Comparison of ENCODE assay signal across 13 cellular contexts in genomic region chr13:103130681-103131210, GRCh38.
DNase-seq lines count a peak whose midpoint lies in the region; ATAC-seq, FAIRE-seq and TF ChIP-seq lines count a peak whose summit lies in the region.
"Had no signal": no experiment of that assay in that cellular context is flagged by ENCODE, and none has a peak within 500 bp of the region (broad histone marks: within the 10 kb centered on the region; RNA-seq: fewer than 3 reads in every experiment).

No MANE protein-coding gene starts in this region.

- peak; percentile 2 for DNase-seq in keratinocyte (ENCODE audit: low read depth, low spot score)
- DNase-seq in progenitor cell of endocrine pancreas (ENCODE audit: low spot score, unreplicated experiment) = no peak
- DNase-seq in testis = no peak
- DNase-seq in D721Med (ENCODE audit: insufficient read length, low spot score) = no peak
- no peak for DNase-seq in NCI-H1436 (lab: John Stamatoyannopoulos, UW)
- DNase-seq: activated CD4-positive, alpha-beta T cell treated with anti-CD3 and anti-CD28 coated beads for 48 hours; activated naive CD8-positive, alpha-beta T cell treated with anti-CD3 and anti-CD28 coated beads, Interleukin-2, amount 50 U/mL, for 24 hours; retina; RPMI8226 had no signal

- H3K27ac Mint-ChIP-seq in progenitor cell of endocrine pancreas = no peak overlapping the region
- H3K27ac Mint-ChIP-seq: activated naive CD8-positive, alpha-beta T cell treated with anti-CD3 and anti-CD28 coated beads, Interleukin-2, amount 50 U/mL, for 24 hours had no signal

- H3K27ac ChIP-seq in keratinocyte (ENCODE audit: control insufficient read depth, insufficient read depth, low read length) = no peak overlapping the region
- no peak overlapping the region for H3K27ac ChIP-seq in testis

- H3K79me2 ChIP-seq in keratinocyte (ENCODE audit: control insufficient read depth, insufficient read depth, low read length) = no peaks in the 10 kb centered on the region

- WGBS in testis, 2 donors = 91 to 92% methylated on average over 3 of the region's 3 CpGs

- no peaks in the 10 kb centered on the region for H3K9me3 Mint-ChIP-seq in progenitor cell of endocrine pancreas (ENCODE audit: low read depth)
- H3K9me3 Mint-ChIP-seq: activated naive CD8-positive, alpha-beta T cell treated with anti-CD3 and anti-CD28 coated beads, Interleukin-2, amount 50 U/mL, for 24 hours had no signal

- no peaks in the 10 kb centered on the region for H3K36me3 Mint-ChIP-seq in progenitor cell of endocrine pancreas (ENCODE audit: insufficient read depth)

- ATAC-seq in GM18861 (IDR thresholded peaks at IDR 0.05; ENCODE audit: unreplicated experiment) (peak; percentile 84), GM21786 (IDR thresholded peaks at IDR 0.05; ENCODE audit: unreplicated experiment) (peak; percentile 81), HG03432 (IDR thresholded peaks at IDR 0.05; ENCODE audit: unreplicated experiment) (peak; percentile 82)
- ATAC-seq: activated naive CD8-positive, alpha-beta T cell treated with anti-CD3 and anti-CD28 coated beads, Interleukin-2, amount 50 U/mL, for 24 hours had no signal

- intact Hi-C loops in testis (cut with DNase I; ENCODE audit: low total_unique reads) = no loop called here

- dilution Hi-C loops in keratinocyte (cut with MboI; ENCODE audit: extremely low pct_ligation_motif_present, low sequenced_read_pairs) = no loop called here

- peaks cover 8% of the 10 kb centered on the region for H3K27me3 Mint-ChIP-seq in progenitor cell of endocrine pancreas
- H3K27me3 Mint-ChIP-seq: activated naive CD8-positive, alpha-beta T cell treated with anti-CD3 and anti-CD28 coated beads, Interleukin-2, amount 50 U/mL, for 24 hours had no signal

- no peak overlapping the region for H3K4me3 Mint-ChIP-seq in progenitor cell of endocrine pancreas (ENCODE audit: low read depth)
- H3K4me3 Mint-ChIP-seq: activated naive CD8-positive, alpha-beta T cell treated with anti-CD3 and anti-CD28 coated beads, Interleukin-2, amount 50 U/mL, for 24 hours had no signal

- no peaks in the 10 kb centered on the region for H4K20me1 ChIP-seq in keratinocyte (ENCODE audit: control insufficient read depth, extremely low read depth, insufficient read depth, low read length)

- H3K9ac ChIP-seq in keratinocyte (ENCODE audit: control insufficient read depth, extremely low read depth, insufficient read depth, low read length) = no peak overlapping the region

- H3K36me3 ChIP-seq in keratinocyte (ENCODE audit: control insufficient read depth in 2 of 2, extremely low read depth in 1 of 2, insufficient read depth in 2 of 2, low read length in 2 of 2) = no peaks in the 10 kb centered on the region
- no peaks in the 10 kb centered on the region for H3K36me3 ChIP-seq in testis (ENCODE audit: low read depth, missing control alignments)

- H3K27me3 ChIP-seq in keratinocyte (ENCODE audit: control insufficient read depth, extremely low read depth, insufficient read depth, low read length) (no peaks in the 10 kb centered on the region), testis (no peaks in the 10 kb centered on the region)

- TF ChIP-seq CTCF in keratinocyte (optimal IDR thresholded peaks at IDR 0.05 in 1 of 3, IDR thresholded peaks at IDR 0.05 in 1 of 3, conservative IDR thresholded peaks at IDR 0.05 in 1 of 3; ENCODE audit: extremely low read depth in 1 of 3, insufficient read depth in 2 of 3, low read length in 3 of 3) (no peak), progenitor cell of endocrine pancreas (IDR thresholded peaks at IDR 0.05; ENCODE audit: unreplicated experiment) (no peak), testis (IDR thresholded peaks at IDR 0.05) (no peak), D721Med (IDR thresholded peaks at IDR 0.05; ENCODE audit: insufficient read depth, missing control alignments) (no peak)

- H3K9me1 ChIP-seq in keratinocyte (ENCODE audit: control insufficient read depth, extremely low read depth, insufficient read depth, low read length) = no peaks in the 10 kb centered on the region

- no peak for TF ChIP-seq POLR2A in testis (IDR thresholded peaks at IDR 0.05)

- no peaks in the 10 kb centered on the region for H3K9me3 ChIP-seq in keratinocyte (ENCODE audit: control insufficient read depth, low read depth, low read length)
- H3K9me3 ChIP-seq in testis = no peaks in the 10 kb centered on the region

- H3K4me1 ChIP-seq in keratinocyte (ENCODE audit: control insufficient read depth, extremely low read depth, insufficient read depth, low read length) (no peaks in the 10 kb centered on the region), testis (no peaks in the 10 kb centered on the region)

- FAIRE-seq in keratinocyte (lab: Jason Lieb, UNC) (no peak), D721Med (lab: Jason Lieb, UNC) (no peak)
- FAIRE-seq: islet of Langerhans had no signal

- H3K4me3 ChIP-seq in keratinocyte (ENCODE audit: control insufficient read depth in 2 of 3, extremely low read depth in 1 of 3, insufficient read depth in 2 of 3, low read depth in 1 of 3, low read length in 3 of 3) = no peak overlapping the region
- H3K4me3 ChIP-seq in testis = no peak overlapping the region

- H3K4me1 Mint-ChIP-seq in progenitor cell of endocrine pancreas (ENCODE audit: low read depth) = peaks cover 4% of the 10 kb centered on the region
- H3K4me1 Mint-ChIP-seq: activated naive CD8-positive, alpha-beta T cell treated with anti-CD3 and anti-CD28 coated beads, Interleukin-2, amount 50 U/mL, for 24 hours had no signal

- no peak overlapping the region for H3K4me2 ChIP-seq in keratinocyte (ENCODE audit: control insufficient read depth, extremely low read depth, insufficient read depth, low read depth, low read length)

- no peak overlapping the region for H2AFZ ChIP-seq in keratinocyte (ENCODE audit: control insufficient read depth, low read length)
